Comparison of ENCODE assay signal across 28 cellular contexts in the genomic region with DNA sequence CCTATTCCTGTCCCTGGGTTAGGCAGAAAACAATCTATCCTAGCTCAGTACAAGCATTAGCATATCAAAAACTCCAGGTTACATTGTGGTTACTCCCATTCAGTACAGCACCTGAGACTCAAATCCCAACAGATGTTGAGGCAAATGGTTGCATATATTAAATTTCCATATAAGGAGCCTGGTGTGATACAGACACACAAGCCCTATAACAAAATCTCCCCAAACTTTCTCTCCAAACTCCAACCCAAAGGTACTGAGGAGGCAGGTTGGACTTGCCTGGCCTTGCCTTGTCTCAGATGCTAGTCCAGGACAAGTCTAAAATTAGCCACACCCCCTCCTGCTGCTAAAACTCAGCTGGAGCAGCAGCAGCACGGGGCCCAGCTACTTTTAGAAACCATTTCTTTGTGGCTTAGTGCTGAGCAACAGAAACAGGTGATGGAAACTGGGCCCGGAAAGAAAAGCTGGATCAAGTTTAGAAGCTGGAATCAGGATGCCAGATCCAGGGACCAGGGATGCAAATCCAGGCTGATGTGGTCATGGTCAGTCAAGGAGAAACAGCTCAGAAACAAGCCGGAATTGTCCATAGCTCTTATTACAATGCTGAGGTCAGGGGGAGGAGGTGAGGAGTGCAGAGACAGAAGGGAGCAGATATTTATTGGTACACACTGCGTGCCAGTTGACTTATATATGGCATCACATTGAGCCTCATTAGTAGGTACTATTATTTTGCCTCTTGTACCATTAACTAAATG.
DNase-seq lines count a peak whose midpoint lies in the region; ATAC-seq, FAIRE-seq and TF ChIP-seq lines count a peak whose summit lies in the region.
"Had no signal": no experiment of that assay in that cellular context is flagged by ENCODE, and none has a peak within 500 bp of the region (broad histone marks: within the 10 kb centered on the region; RNA-seq: fewer than 3 reads in every experiment).

No MANE protein-coding gene starts in this region.

- WGBS in right cardiac atrium = 76% methylated on average over 4 of the region's 4 CpGs

- H3K27ac ChIP-seq in right cardiac atrium (ENCODE audit: low read length) = peak overlapping the region; percentile 10
- H3K27ac ChIP-seq: ovary, PC-9, spleen had no signal

- no peak for FAIRE-seq in bronchial epithelial cell (lab: Jason Lieb, UNC)
- FAIRE-seq: colon, frontal cortex had no signal

- intact Hi-C loops in Right ventricle myocardium superior (cut with DNase I) (no loop called here), cardiac septum (cut with DNase I) (no loop called here), right cardiac atrium (cut with DNase I) (no loop called here)

- ATAC-seq in Right ventricle myocardium superior (ENCODE audit: poor library complexity) = peak; percentile 95
- ATAC-seq in right cardiac atrium = no peak
- ATAC-seq in HG03280 (IDR thresholded peaks at IDR 0.05; ENCODE audit: unreplicated experiment) = no peak

- H3K4me1 ChIP-seq in right cardiac atrium (ENCODE audit: control insufficient read depth, insufficient read depth, low read length) = no peaks in the 10 kb centered on the region
- H3K4me1 ChIP-seq: BE2C, spleen had no signal

- H3K36me3 ChIP-seq in bronchial epithelial cell (ENCODE audit: control insufficient read depth, insufficient read depth, low read length) = no peaks in the 10 kb centered on the region
- H3K36me3 ChIP-seq: BE2C, ovary, spleen had no signal

- H3K27me3 ChIP-seq in bronchial epithelial cell (ENCODE audit: control insufficient read depth, insufficient read depth, low read length) (no peaks in the 10 kb centered on the region), right cardiac atrium (ENCODE audit: control insufficient read depth, insufficient read depth) (no peaks in the 10 kb centered on the region)
- H3K27me3 ChIP-seq: BE2C, ovary, spleen had no signal

- no peak for TF ChIP-seq CTCF in bronchial epithelial cell (IDR thresholded peaks at IDR 0.05; ENCODE audit: insufficient read depth, low read length, severe bottlenecking)

- DNase-seq in Right ventricle myocardium superior = no peak
- no peak for DNase-seq in cardiac septum (ENCODE audit: low spot score)
- peak; percentile 78 for DNase-seq in bronchial epithelial cell (ENCODE audit: low read depth)
- DNase-seq in right cardiac atrium = no peak
- DNase-seq in NCI-H2081 (lab: John Stamatoyannopoulos, UW) = no peak
- no peak for DNase-seq in NCI-H2227 treated with DMSO at 0.1 percent for 48 hours (lab: John Stamatoyannopoulos, UW)
- DNase-seq in activated gamma-delta T cell treated with Interleukin-2 at 50 U/mL for 16 hours = no peak
- DNase-seq: ACHN; activated CD4-positive, alpha-beta T cell treated with anti-CD3 and anti-CD28 coated beads, Interleukin-2, amount 50 U/mL, for 4 hours; activated naive CD4-positive, alpha-beta T cell treated with anti-CD3 and anti-CD28 coated beads, Interleukin-2, amount 10 ng/mL, durations not matched to agents 7 days and 5 days; BE2C; CD8-positive, alpha-beta memory T cell; effector CD4-positive, alpha-beta T cell; HCEC 1CT; hippocampal formation; immature natural killer cell; NCI-H2029; NCI-H446; ovary; PC-9; retina; SIG-M5; spleen; stimulated activated CD4-positive, alpha-beta T cell treated with anti-CD3 and anti-CD28 coated beads, Interleukin-2, amount 100 ng/mL, for 48 hours; trophoblast cell had no signal

- H3K4me3 ChIP-seq in bronchial epithelial cell (ENCODE audit: low read depth, low read length) (no peak overlapping the region), right cardiac atrium (ENCODE audit: low read length) (no peak overlapping the region)
- H3K4me3 ChIP-seq: ovary, PC-9, spleen had no signal

- H3K9me3 ChIP-seq in right cardiac atrium (ENCODE audit: control insufficient read depth, low read length) = no peaks in the 10 kb centered on the region
- H3K9me3 ChIP-seq: BE2C, ovary, spleen had no signal
